Comparison of ENCODE assay signal across 9 cellular contexts in the genomic region with DNA sequence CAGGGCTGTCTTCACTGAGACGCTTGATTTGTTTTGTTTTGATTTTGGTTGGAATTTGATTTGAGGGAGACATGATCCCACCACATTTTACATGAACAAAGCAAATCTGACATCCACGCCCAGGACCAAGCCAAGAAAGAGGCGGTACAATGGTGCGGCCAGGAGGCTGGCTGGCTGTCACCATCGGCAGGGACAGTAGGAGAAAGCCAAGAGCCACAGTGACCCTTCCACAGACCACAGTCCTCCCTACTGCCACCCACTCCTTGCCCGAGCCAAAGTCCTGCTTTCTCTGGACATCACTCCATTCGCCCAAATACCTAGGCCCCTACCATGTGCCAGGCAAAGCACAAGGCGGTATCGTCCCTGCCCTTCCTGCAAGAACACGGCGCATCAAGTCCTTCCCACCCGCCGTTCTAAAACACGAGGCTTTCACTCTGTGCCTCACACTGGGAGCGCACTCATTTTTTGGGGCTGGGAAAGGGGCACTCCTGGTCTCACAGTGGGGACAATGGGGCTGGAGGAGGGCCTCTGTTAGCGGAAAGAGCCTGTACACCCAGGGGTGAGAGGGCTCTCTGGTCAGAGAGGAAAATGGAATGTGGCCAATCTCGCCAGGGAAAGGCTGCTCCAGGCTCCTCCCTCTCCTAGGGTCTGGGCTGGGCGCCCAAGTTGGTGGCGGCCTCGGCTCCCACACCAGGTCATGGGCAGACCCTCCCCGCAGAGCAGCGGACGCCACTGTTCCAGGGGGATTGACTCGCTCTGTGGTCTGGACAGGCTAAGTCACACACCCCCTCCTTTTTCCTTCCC.
A peak's percentile ranks its signal among the peaks of the same experiment; 100 is the strongest.
DNase-seq lines count a peak whose midpoint lies in the region; ATAC-seq lines count a peak whose summit lies in the region.
"Had no signal": no experiment of that assay in that cellular context is flagged by ENCODE, and none has a peak within 500 bp of the region (broad histone marks: within the 10 kb centered on the region; RNA-seq: fewer than 3 reads in every experiment).

No MANE protein-coding gene starts in this region.

- ATAC-seq in effector memory CD8-positive, alpha-beta T cell (replicated peaks): no peak
- ATAC-seq in memory B cell (ENCODE audit: low read depth): no peak
- ATAC-seq in stimulated activated memory B cell treated with anti-CD40 and anti-IgM and Interleukin-4, amounts not matched to agents 10 μg/mL and 1 μg/mL and 100 μg/mL, for 72 hours: no peak

- H3K9me3 ChIP-seq in NT2/D1 (ENCODE audit: insufficient read depth, low read length): no peaks in the 10 kb centered on the region

- DNase-seq in NT2/D1 (ENCODE audit: low read depth, low spot score): no peak
- no peak for DNase-seq in effector memory CD8-positive, alpha-beta T cell
- no peak for DNase-seq in memory B cell (ENCODE audit: low spot score in 2 of 2)
- DNase-seq in NCI-H82 treated with DMSO at 0.1 percent for 48 hours (lab: John Stamatoyannopoulos, UW; ENCODE audit: unreplicated experiment): no peak
- no peak for DNase-seq in kidney tubule cell (ENCODE audit: low spot score)
- DNase-seq in CD1c-positive myeloid dendritic cell (ENCODE audit: extremely low spot score): no peak
- DNase-seq: DMS53; stimulated activated CD4-positive, alpha-beta T cell treated with anti-CD3 and anti-CD28 coated beads, Interleukin-4, amount 100 ng/mL, for 1 hour had no signal

- H3K27ac Mint-ChIP-seq in effector memory CD8-positive, alpha-beta T cell: peak overlapping the region; percentile 64 to 88
- H3K27ac Mint-ChIP-seq in memory B cell: peak overlapping the region; percentile 95
- H3K27ac Mint-ChIP-seq in stimulated activated memory B cell treated with anti-CD40 and anti-IgM and Interleukin-4, amounts not matched to agents 10 μg/mL and 1 μg/mL and 100 μg/mL, for 72 hours: peak overlapping the region; percentile 84

- H3K9ac ChIP-seq in NT2/D1 (ENCODE audit: insufficient read length, low read depth): peak overlapping the region; percentile 58

- peaks cover 37% of the 10 kb centered on the region for H3K4me1 ChIP-seq in NT2/D1 (ENCODE audit: insufficient read depth, insufficient read length)

- peaks cover 26% of the 10 kb centered on the region for H3K36me3 Mint-ChIP-seq in effector memory CD8-positive, alpha-beta T cell (ENCODE audit: insufficient read depth)
- H3K36me3 Mint-ChIP-seq in memory B cell: no peaks in the 10 kb centered on the region
- no peaks in the 10 kb centered on the region for H3K36me3 Mint-ChIP-seq in stimulated activated memory B cell treated with anti-CD40 and anti-IgM and Interleukin-4, amounts not matched to agents 10 μg/mL and 1 μg/mL and 100 μg/mL, for 72 hours

- H3K27me3 Mint-ChIP-seq in effector memory CD8-positive, alpha-beta T cell: no peaks in the 10 kb centered on the region
- no peaks in the 10 kb centered on the region for H3K27me3 Mint-ChIP-seq in memory B cell
- H3K27me3 Mint-ChIP-seq in stimulated activated memory B cell treated with anti-CD40 and anti-IgM and Interleukin-4, amounts not matched to agents 10 μg/mL and 1 μg/mL and 100 μg/mL, for 72 hours: no peaks in the 10 kb centered on the region

- H3K27me3 ChIP-seq in NT2/D1 (ENCODE audit: insufficient read depth, insufficient read length): no peaks in the 10 kb centered on the region

- H3K4me1 Mint-ChIP-seq in effector memory CD8-positive, alpha-beta T cell (ENCODE audit: low read depth in 2 of 2): peaks cover 55 to 59% of the 10 kb centered on the region in 2 donors
- peaks cover 20% of the 10 kb centered on the region for H3K4me1 Mint-ChIP-seq in memory B cell
- peaks cover 46% of the 10 kb centered on the region for H3K4me1 Mint-ChIP-seq in stimulated activated memory B cell treated with anti-CD40 and anti-IgM and Interleukin-4, amounts not matched to agents 10 μg/mL and 1 μg/mL and 100 μg/mL, for 72 hours

- peak overlapping the region in 1 of 2 donors; percentile 53 for H3K4me3 Mint-ChIP-seq in effector memory CD8-positive, alpha-beta T cell
- H3K4me3 Mint-ChIP-seq in memory B cell: no peak overlapping the region
- H3K4me3 Mint-ChIP-seq in stimulated activated memory B cell treated with anti-CD40 and anti-IgM and Interleukin-4, amounts not matched to agents 10 μg/mL and 1 μg/mL and 100 μg/mL, for 72 hours: no peak overlapping the region

- H3K36me3 ChIP-seq in NT2/D1 (ENCODE audit: insufficient read depth, insufficient read length, low read length): peaks cover 48% of the 10 kb centered on the region

- H3K4me3 ChIP-seq in NT2/D1 (ENCODE audit: insufficient read length, low read depth): no peak overlapping the region

- no peaks in the 10 kb centered on the region for H3K9me3 Mint-ChIP-seq in effector memory CD8-positive, alpha-beta T cell
- H3K9me3 Mint-ChIP-seq in memory B cell: no peaks in the 10 kb centered on the region
- no peaks in the 10 kb centered on the region for H3K9me3 Mint-ChIP-seq in stimulated activated memory B cell treated with anti-CD40 and anti-IgM and Interleukin-4, amounts not matched to agents 10 μg/mL and 1 μg/mL and 100 μg/mL, for 72 hours
